In genomic region chr11:94153320-94153719, GRCh38 we compare ENCODE assay signal across 1 cellular context.
TF ChIP-seq lines count a peak whose summit lies in the region.

No MANE protein-coding gene starts in this region.

TF ChIP-seq in HepG2, 621 proteins besides CTCF, POLR2A, EP300 and RAD21 (continued from another document and continues in another):
- TF ChIP-seq PPARG (CRISPR knock-in tag; conservative IDR thresholded peaks at IDR 0.05) (0 out of 2 replicates have a peak, but pooled peaks have one; percentile 33), MAFK (conservative IDR thresholded peaks at IDR 0.05 in 1 of 2, IDR thresholded peaks at IDR 0.05 in 1 of 2; ENCODE audit: low read length in 2 of 2) (no peak), CHD4 (IDR thresholded peaks at IDR 0.05; ENCODE audit: borderline replicate concordance, low read length) (no peak), STAT6 (CRISPR knock-in tag; IDR thresholded peaks at IDR 0.05; ENCODE audit: borderline replicate concordance) (no peak), NFE2L2 (IDR thresholded peaks at IDR 0.05; ENCODE audit: low read length) (no peak), ZNF17 (CRISPR knock-in tag; IDR thresholded peaks at IDR 0.05) (no peak), ZNF460 (CRISPR knock-in tag; IDR thresholded peaks at IDR 0.05; ENCODE audit: borderline replicate concordance) (no peak), SALL1 (CRISPR knock-in tag; IDR thresholded peaks at IDR 0.05) (no peak), HNF4A (CRISPR knock-in tag; IDR thresholded peaks at IDR 0.05) (peak; percentile 80), TCF12 (IDR thresholded peaks at IDR 0.05) (no peak), TCF12 (CRISPR knock-in tag; IDR thresholded peaks at IDR 0.05) (no peak), ZNF383 (CRISPR knock-in tag; IDR thresholded peaks at IDR 0.05; ENCODE audit: borderline replicate concordance) (no peak), ERF (CRISPR knock-in tag; IDR thresholded peaks at IDR 0.05) (no peak), TBL1XR1 (IDR thresholded peaks at IDR 0.05; ENCODE audit: borderline replicate concordance, low read length, partially characterized antibody) (no peak), ZNF609 (CRISPR knock-in tag; IDR thresholded peaks at IDR 0.05; ENCODE audit: borderline replicate concordance) (no peak; the same call in 1 of the 2 replicates), YY1 (IDR thresholded peaks at IDR 0.05; ENCODE audit: insufficient read depth, insufficient replicate concordance, low read depth, low read length) (no peak), NR2F2 (IDR thresholded peaks at IDR 0.05; ENCODE audit: borderline replicate concordance, low read depth) (no peak), BCLAF1 (IDR thresholded peaks at IDR 0.05) (no peak), REPIN1 (CRISPR knock-in tag; IDR thresholded peaks at IDR 0.05; ENCODE audit: borderline replicate concordance, low read depth) (no peak), ATF4 (CRISPR knock-in tag; IDR thresholded peaks at IDR 0.05) (no peak), KDM3A (CRISPR knock-in tag; IDR thresholded peaks at IDR 0.05; ENCODE audit: low read depth) (no peak), MLLT10 (CRISPR knock-in tag; IDR thresholded peaks at IDR 0.05) (no peak), KDM6A (CRISPR knock-in tag; IDR thresholded peaks at IDR 0.05; ENCODE audit: low read depth) (no peak), ZBTB3 (CRISPR knock-in tag; IDR thresholded peaks at IDR 0.05; ENCODE audit: borderline replicate concordance, low read depth) (no peak), CREB1 (IDR thresholded peaks at IDR 0.05) (no peak), CREB1 (CRISPR knock-in tag; IDR thresholded peaks at IDR 0.05) (peak; percentile 56; the same call in 1 of the 2 replicates), MEIS1 (CRISPR knock-in tag; IDR thresholded peaks at IDR 0.05; ENCODE audit: borderline replicate concordance) (no peak), DMTF1 (CRISPR knock-in tag; IDR thresholded peaks at IDR 0.05) (no peak), ZNF660 (CRISPR knock-in tag; IDR thresholded peaks at IDR 0.05; ENCODE audit: borderline replicate concordance, low read depth) (no peak), TFDP2 (CRISPR knock-in tag; IDR thresholded peaks at IDR 0.05) (no peak), PHF5A (CRISPR knock-in tag; IDR thresholded peaks at IDR 0.05; ENCODE audit: low read depth, unreplicated experiment) (no peak), MTERF4 (CRISPR knock-in tag; IDR thresholded peaks at IDR 0.05) (no peak), TFAP4 (IDR thresholded peaks at IDR 0.05; ENCODE audit: borderline replicate concordance, low read depth) (peak; percentile 14; the same call in 1 of the 2 replicates), ARHGAP35 (CRISPR knock-in tag; IDR thresholded peaks at IDR 0.05; ENCODE audit: borderline replicate concordance) (no peak), ZNF326 (CRISPR knock-in tag; IDR thresholded peaks at IDR 0.05; ENCODE audit: borderline replicate concordance) (no peak), HNRNPLL (IDR thresholded peaks at IDR 0.05; ENCODE audit: low read depth, low read length, poor library complexity, severe bottlenecking) (no peak), SNAI1 (CRISPR knock-in tag; IDR thresholded peaks at IDR 0.05; ENCODE audit: borderline replicate concordance) (no peak), ZNF574 (CRISPR knock-in tag; IDR thresholded peaks at IDR 0.05) (no peak), SOX13 (IDR thresholded peaks at IDR 0.05) (no peak), SOX13 (CRISPR knock-in tag; conservative IDR thresholded peaks at IDR 0.05 in 1 of 2, IDR thresholded peaks at IDR 0.05 in 1 of 2) (peak in 1 of 2 experiments; percentile 87; a peak in 2 of 4 replicates)
